ENCODE assay signal across 8 cellular contexts in genomic region chr12:123384994-123385376, GRCh38. TPM values are rescaled to one million over a fixed set of nuclear protein-coding genes. Genes with fewer than 3 reads are reported as not detected.
DNase-seq lines count a peak whose midpoint lies in the region; ATAC-seq and TF ChIP-seq lines count a peak whose summit lies in the region.

No MANE protein-coding gene starts in this region.

- CTCF ChIA-PET in activated CD4-positive, alpha-beta T cell treated with anti-CD3 and anti-CD28 coated beads, Interleukin-2, amount 10 ng/mL, durations not matched to agents 7 days and 5 days (lab: Charles Lee) = interaction anchor here (0.7 to 3.0 kb wide), 2 partner anchors 19 to 145 kb away, joined by 5 to 28 read pairs; partner anchors contain the start of gene SBNO1
- CTCF ChIA-PET in activated B cell treated with CpG ODN at 0.5 μM for 24 hours (lab: Charles Lee) = interaction anchor here (1.3 kb wide), 1 partner anchor 21 kb away, joined by 3 read pairs; no protein-coding TSS in a partner anchor

- no peaks in the 10 kb centered on the region for H3K27me3 Mint-ChIP-seq in activated CD4-positive, alpha-beta T cell treated with anti-CD3 and anti-CD28 coated beads, Interleukin-2, amount 10 ng/mL, durations not matched to agents 7 days and 5 days
- H3K27me3 Mint-ChIP-seq in activated B cell treated with CpG ODN at 0.5 μM for 24 hours = no peaks in the 10 kb centered on the region

- H3K4me3 ChIP-seq in iPS-11a (ENCODE audit: low read depth, low read length) = peak overlapping the region; percentile 88
- H3K4me3 ChIP-seq in suprapubic skin = peak overlapping the region; percentile 75

- TF ChIP-seq POLR2A in suprapubic skin (IDR thresholded peaks at IDR 0.05) = no peak
- no peak for TF ChIP-seq POLR2A in GM18505 (IDR thresholded peaks at IDR 0.05; ENCODE audit: borderline replicate concordance, extremely low read depth, insufficient read depth, insufficient read length)

- no peaks in the 10 kb centered on the region for H3K9me3 Mint-ChIP-seq in activated CD4-positive, alpha-beta T cell treated with anti-CD3 and anti-CD28 coated beads, Interleukin-2, amount 10 ng/mL, durations not matched to agents 7 days and 5 days
- H3K9me3 Mint-ChIP-seq in activated B cell treated with CpG ODN at 0.5 μM for 24 hours = no peaks in the 10 kb centered on the region

- ATAC-seq in activated B cell treated with CpG ODN at 0.5 μM for 24 hours (ENCODE audit: low read depth) (no peak), GM18505 (IDR thresholded peaks at IDR 0.05; ENCODE audit: unreplicated experiment) (no peak)

- H3K4me3 Mint-ChIP-seq in activated CD4-positive, alpha-beta T cell treated with anti-CD3 and anti-CD28 coated beads, Interleukin-2, amount 10 ng/mL, durations not matched to agents 7 days and 5 days = peak overlapping the region; percentile 97
- peak overlapping the region; percentile 91 for H3K4me3 Mint-ChIP-seq in activated B cell treated with CpG ODN at 0.5 μM for 24 hours

- H3K4me1 ChIP-seq in suprapubic skin = peaks cover 33% of the 10 kb centered on the region

- no peaks in the 10 kb centered on the region for H3K36me3 ChIP-seq in suprapubic skin

- peaks cover 2% of the 10 kb centered on the region for H3K36me3 Mint-ChIP-seq in activated CD4-positive, alpha-beta T cell treated with anti-CD3 and anti-CD28 coated beads, Interleukin-2, amount 10 ng/mL, durations not matched to agents 7 days and 5 days (ENCODE audit: low read depth)
- H3K36me3 Mint-ChIP-seq in activated B cell treated with CpG ODN at 0.5 μM for 24 hours (ENCODE audit: low read depth) = peaks cover 2% of the 10 kb centered on the region

- 10% methylated on average over 1 of the region's 1 CpG for WGBS in suprapubic skin

- H3K4me1 Mint-ChIP-seq in activated CD4-positive, alpha-beta T cell treated with anti-CD3 and anti-CD28 coated beads, Interleukin-2, amount 10 ng/mL, durations not matched to agents 7 days and 5 days = peaks cover 29% of the 10 kb centered on the region
- peaks cover 27% of the 10 kb centered on the region for H3K4me1 Mint-ChIP-seq in activated B cell treated with CpG ODN at 0.5 μM for 24 hours

- no peak for DNase-seq in activated CD4-positive, alpha-beta T cell treated with anti-CD3 and anti-CD28 coated beads, Interleukin-2, amount 10 ng/mL, durations not matched to agents 7 days and 5 days
- DNase-seq in activated CD4-positive, alpha-beta T cell treated with anti-CD3 and anti-CD28 coated beads, Interleukin-2, amount 50 U/mL, for 48 hours = no peak
- DNase-seq in activated B cell treated with CpG ODN at 0.5 μM for 24 hours = no peak
- no peak for DNase-seq in suprapubic skin (ENCODE audit: low spot score in 2 of 2)
- DNase-seq in D341Med (ENCODE audit: low spot score) = no peak
- DNase-seq in activated CD4-positive, CD25-positive, alpha-beta regulatory T cell treated with anti-CD3 and anti-CD28 coated beads, Interleukin-2, amount 50 U/mL, for 72 hours = no peak

- H3K27me3 ChIP-seq in suprapubic skin = no peaks in the 10 kb centered on the region

- no peak overlapping the region for H3K27ac Mint-ChIP-seq in activated CD4-positive, alpha-beta T cell treated with anti-CD3 and anti-CD28 coated beads, Interleukin-2, amount 10 ng/mL, durations not matched to agents 7 days and 5 days
- H3K27ac Mint-ChIP-seq in activated B cell treated with CpG ODN at 0.5 μM for 24 hours = no peak overlapping the region

- TF ChIP-seq CTCF in activated B cell treated with CpG ODN at 0.5 μM for 24 hours (IDR thresholded peaks at IDR 0.05) (no peak), suprapubic skin (IDR thresholded peaks at IDR 0.05) (no peak)

- no peak for TF ChIP-seq EP300 in suprapubic skin (IDR thresholded peaks at IDR 0.05)

- H3K9me3 ChIP-seq in suprapubic skin = no peaks in the 10 kb centered on the region

- POLR2A ChIA-PET in activated CD4-positive, alpha-beta T cell treated with anti-CD3 and anti-CD28 coated beads, Interleukin-2, amount 10 ng/mL, durations not matched to agents 7 days and 5 days (lab: Charles Lee) = interaction anchor here (2.3 kb wide), 1 partner anchor 20 kb away, joined by 11 read pairs; the partner anchor contains the start of gene SBNO1
- POLR2A ChIA-PET in activated B cell treated with CpG ODN at 0.5 μM for 24 hours (lab: Charles Lee) = interaction anchor here (1.0 to 4.6 kb wide), 5 partner anchors 19 to 42 kb away, joined by 4 to 88 read pairs (median 12); partner anchors contain the start of gene SBNO1

- no peak overlapping the region for H3K27ac ChIP-seq in suprapubic skin

- intact Hi-C loops in activated B cell treated with CpG ODN at 0.5 μM for 24 hours (cut with micrococcal nuclease) = loop anchor here (5.0 to 10.0 kb wide), 2 partner anchors 33 to 1180 kb away; partner anchors contain the start of gene NCOR2

RNA-seq across cellular contexts. Expression of gene KMT5A, which starts 1.1 kb away (rescaled TPM):
- 10 to 100 TPM; 73.6 to 85.3 TPM for total RNA-seq in activated CD4-positive, alpha-beta T cell treated with anti-CD3 and anti-CD28 coated beads, Interleukin-2, amount 10 ng/mL, durations not matched to agents 7 days and 5 days
- 29.4 and 36.0 TPM in 2 replicates for total RNA-seq in activated B cell treated with CpG ODN at 0.5 μM for 24 hours
- total RNA-seq in suprapubic skin = 10 to 100 TPM; 52.2 to 70.1 (median 60.8) TPM

RNA-seq across cellular contexts. Expression of gene SBNO1, which starts 20.3 kb away (rescaled TPM):
- total RNA-seq in activated CD4-positive, alpha-beta T cell treated with anti-CD3 and anti-CD28 coated beads, Interleukin-2, amount 10 ng/mL, durations not matched to agents 7 days and 5 days = 10 to 100 TPM; 38.1 to 41.8 TPM
- total RNA-seq in activated B cell treated with CpG ODN at 0.5 μM for 24 hours = 43.2 and 48.6 TPM in 2 replicates
- total RNA-seq in suprapubic skin = 10 to 100 TPM; 18.2 to 26.6 (median 25.8) TPM

RNA-seq across cellular contexts. Expression of gene RILPL2, which starts 51.5 kb away (rescaled TPM):
- 1 to 10 TPM; 6.0 to 6.5 TPM for total RNA-seq in activated CD4-positive, alpha-beta T cell treated with anti-CD3 and anti-CD28 coated beads, Interleukin-2, amount 10 ng/mL, durations not matched to agents 7 days and 5 days
- total RNA-seq in activated B cell treated with CpG ODN at 0.5 μM for 24 hours (11.2 and 12.2 TPM in 2 replicates), suprapubic skin (1 to 10 TPM; 3.2 to 6.1 (median 4.3) TPM)
